Comparison of ENCODE assay signal across 2 cellular contexts in genomic region chr16:67676939-67677338, GRCh38.
TF ChIP-seq lines count a peak whose summit lies in the region.

No MANE protein-coding gene starts in this region.

TF ChIP-seq in liver, 16 proteins besides CTCF, POLR2A, EP300 and RAD21:
- peak; percentile 68 to 70 for TF ChIP-seq HNF4A (conservative IDR thresholded peaks at IDR 0.05)
- no peak for TF ChIP-seq ZBTB33 (IDR thresholded peaks at IDR 0.05)
- TF ChIP-seq, protein P1, sequence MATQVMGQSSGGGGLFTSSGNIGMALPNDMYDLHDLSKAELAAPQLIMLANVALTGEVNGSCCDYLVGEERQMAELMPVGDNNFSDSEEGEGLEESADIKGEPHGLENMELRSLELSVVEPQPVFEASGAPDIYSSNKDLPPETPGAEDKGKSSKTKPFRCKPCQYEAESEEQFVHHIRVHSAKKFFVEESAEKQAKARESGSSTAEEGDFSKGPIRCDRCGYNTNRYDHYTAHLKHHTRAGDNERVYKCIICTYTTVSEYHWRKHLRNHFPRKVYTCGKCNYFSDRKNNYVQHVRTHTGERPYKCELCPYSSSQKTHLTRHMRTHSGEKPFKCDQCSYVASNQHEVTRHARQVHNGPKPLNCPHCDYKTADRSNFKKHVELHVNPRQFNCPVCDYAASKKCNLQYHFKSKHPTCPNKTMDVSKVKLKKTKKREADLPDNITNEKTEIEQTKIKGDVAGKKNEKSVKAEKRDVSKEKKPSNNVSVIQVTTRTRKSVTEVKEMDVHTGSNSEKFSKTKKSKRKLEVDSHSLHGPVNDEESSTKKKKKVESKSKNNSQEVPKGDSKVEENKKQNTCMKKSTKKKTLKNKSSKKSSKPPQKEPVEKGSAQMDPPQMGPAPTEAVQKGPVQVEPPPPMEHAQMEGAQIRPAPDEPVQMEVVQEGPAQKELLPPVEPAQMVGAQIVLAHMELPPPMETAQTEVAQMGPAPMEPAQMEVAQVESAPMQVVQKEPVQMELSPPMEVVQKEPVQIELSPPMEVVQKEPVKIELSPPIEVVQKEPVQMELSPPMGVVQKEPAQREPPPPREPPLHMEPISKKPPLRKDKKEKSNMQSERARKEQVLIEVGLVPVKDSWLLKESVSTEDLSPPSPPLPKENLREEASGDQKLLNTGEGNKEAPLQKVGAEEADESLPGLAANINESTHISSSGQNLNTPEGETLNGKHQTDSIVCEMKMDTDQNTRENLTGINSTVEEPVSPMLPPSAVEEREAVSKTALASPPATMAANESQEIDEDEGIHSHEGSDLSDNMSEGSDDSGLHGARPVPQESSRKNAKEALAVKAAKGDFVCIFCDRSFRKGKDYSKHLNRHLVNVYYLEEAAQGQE (IDR thresholded peaks at IDR 0.05), result no peak
- TF ChIP-seq RXRA (IDR thresholded peaks at IDR 0.05), result peak; percentile 41 to 56
- no peak for TF ChIP-seq TAF1 (conservative IDR thresholded peaks at IDR 0.05)
- peak; percentile 28 for TF ChIP-seq SP1 (IDR thresholded peaks at IDR 0.05)

TF ChIP-seq in HepG2, 621 proteins besides CTCF, POLR2A, EP300 and RAD21:
- no peak for TF ChIP-seq RBM22 (optimal IDR thresholded peaks at IDR 0.05; ENCODE audit: low read length)
- no peak for TF ChIP-seq KLF9 (CRISPR knock-in tag; IDR thresholded peaks at IDR 0.05; ENCODE audit: low read depth)
- TF ChIP-seq, protein P2, sequence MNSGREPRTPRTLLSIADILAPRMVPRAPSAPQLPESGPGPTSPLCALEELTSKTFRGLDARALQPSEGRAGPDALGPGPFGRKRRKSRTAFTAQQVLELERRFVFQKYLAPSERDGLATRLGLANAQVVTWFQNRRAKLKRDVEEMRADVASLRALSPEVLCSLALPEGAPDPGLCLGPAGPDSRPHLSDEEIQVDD (CRISPR knock-in tag; IDR thresholded peaks at IDR 0.05; ENCODE audit: borderline replicate concordance), result no peak
